23 cellular contexts compared by ENCODE assay signal in genomic region chr20:504632-505075, GRCh38. TPM values are rescaled to one million over a fixed set of nuclear protein-coding genes. Genes with fewer than 3 reads are reported as not detected.
A peak's percentile ranks its signal among the peaks of the same experiment; 100 is the strongest.
DNase-seq lines count a peak whose midpoint lies in the region; ATAC-seq and TF ChIP-seq lines count a peak whose summit lies in the region.
"Had no signal": no experiment of that assay in that cellular context is flagged by ENCODE, and none has a peak within 500 bp of the region (broad histone marks: within the 10 kb centered on the region; RNA-seq: fewer than 3 reads in every experiment).

No MANE protein-coding gene starts in this region.

- H3K27me3 ChIP-seq in right lobe of liver, result no peaks in the 10 kb centered on the region
- H3K27me3 ChIP-seq: BLaER1 treated with 17β-estradiol and CSF1 and Interleukin-3, amounts not matched to agents 10 nM and 100 nM had no signal

- H3K27ac ChIP-seq in C4-2B (peak overlapping the region; percentile 40; the same call in 1 of the 2 replicates), right lobe of liver (no peak overlapping the region)
- H3K27ac ChIP-seq: BLaER1 treated with 17β-estradiol and CSF1 and Interleukin-3, amounts not matched to agents 10 nM and 100 nM had no signal

- peak overlapping the region; percentile 25 for H3K27ac Mint-ChIP-seq in glutamatergic neuron (ENCODE audit: unreplicated experiment)
- H3K27ac Mint-ChIP-seq: CD8-positive, alpha-beta T cell had no signal

- no peaks in the 10 kb centered on the region for H3K36me3 Mint-ChIP-seq in glutamatergic neuron (ENCODE audit: unreplicated experiment)

- no peak for TF ChIP-seq CTCF in C4-2B (conservative IDR thresholded peaks at IDR 0.05)
- no peak for TF ChIP-seq CTCF in glutamatergic neuron (IDR thresholded peaks at IDR 0.05; ENCODE audit: partially characterized antibody, unreplicated experiment)
- TF ChIP-seq CTCF in right lobe of liver (IDR thresholded peaks at IDR 0.05), result no peak

- no peak overlapping the region for H3K4me3 ChIP-seq in right lobe of liver
- H3K4me3 ChIP-seq: BLaER1 treated with 17β-estradiol and CSF1 and Interleukin-3, amounts not matched to agents 10 nM and 100 nM; K562 had no signal

- no peaks in the 10 kb centered on the region for H3K9me3 Mint-ChIP-seq in glutamatergic neuron (ENCODE audit: unreplicated experiment)
- H3K9me3 Mint-ChIP-seq: CD8-positive, alpha-beta T cell had no signal

- H3K27me3 Mint-ChIP-seq in glutamatergic neuron (ENCODE audit: unreplicated experiment), result peaks cover under 1% of the 10 kb centered on the region

- no peak overlapping the region for H3K4me3 Mint-ChIP-seq in glutamatergic neuron (ENCODE audit: unreplicated experiment)
- H3K4me3 Mint-ChIP-seq: CD8-positive, alpha-beta T cell had no signal

- DNase-seq in SK-MEL-5 (ENCODE audit: low read depth, low spot score), result peak; percentile 77
- no peak for DNase-seq in glutamatergic neuron
- no peak for DNase-seq in right lobe of liver
- DNase-seq in NCI-H748 (lab: John Stamatoyannopoulos, UW; ENCODE audit: unreplicated experiment), result no peak
- DNase-seq in HuH-7.5 (ENCODE audit: low spot score), result no peak
- no peak for DNase-seq in NAMALWA (ENCODE audit: low spot score)
- DNase-seq: 8988T; Calu3; CD8-positive, alpha-beta T cell; DMS153; NCI-H1105; NCI-H146; NCI-H2029; NCI-H2227 treated with DMSO at 0.1 percent for 48 hours; NCI-H510A; NCI-H774; NK-92 treated with Interleukin-12 subunit alpha and Interleukin-12 subunit beta, amount 100 ng/mL, for 24 hours; SIG-M5 had no signal

- peaks cover 4 to 40% (median 15%) of the 10 kb centered on the region in 4 donors for H3K36me3 ChIP-seq in right lobe of liver

- 40% methylated on average over 3 of the region's 3 CpGs for WGBS in right lobe of liver (ENCODE audit: insufficient coverage, low coverage, low lambda C conversion rate, missing lambda C conversion rate)

- H3K9me3 ChIP-seq in right lobe of liver, result no peaks in the 10 kb centered on the region
- H3K9me3 ChIP-seq: BLaER1 treated with 17β-estradiol and CSF1 and Interleukin-3, amounts not matched to agents 10 nM and 100 nM had no signal

- ATAC-seq in right lobe of liver, result peak; percentile 64 to 79 (median 72)
- ATAC-seq: CD8-positive, alpha-beta T cell; K562; Panc1; SK-N-SH treated with all-trans-retinoic acid at 6 μM for 48 hours had no signal

- intact Hi-C loops in right lobe of liver (cut with DNase I), result no loop called here

- peaks cover 2% of the 10 kb centered on the region for H3K4me1 Mint-ChIP-seq in glutamatergic neuron (ENCODE audit: low read depth, unreplicated experiment)

- TF ChIP-seq POLR2A in right lobe of liver (IDR thresholded peaks at IDR 0.05), result no peak

- in situ Hi-C loops in SK-MEL-5 (cut with HindIII; ENCODE audit: low pct_unique_long_range_greater_than_20kb, low sequenced_read_pairs), result no loop called here

- peaks cover 0 to 24% (median 7%) of the 10 kb centered on the region in 4 donors for H3K4me1 ChIP-seq in right lobe of liver

RNA-seq across cellular contexts. Expression of gene CSNK2A1, which starts 38.9 kb away (rescaled TPM):
- 168 and 179 TPM in 2 replicates for total RNA-seq in SK-MEL-5 (2014; rRNA removed; shearing (Covaris generic))
- 157 and 159 TPM in 2 replicates for polyA plus RNA-seq in SK-MEL-5 (2015; cell fraction: cytosol; rRNA removed)
- polyA plus RNA-seq in SK-MEL-5 (2015; cell fraction: nucleus; rRNA removed), result 78.6 and 79.7 TPM in 2 replicates
- total RNA-seq in glutamatergic neuron (ENCODE audit: unreplicated experiment) (214 TPM), right lobe of liver (10 to 100 TPM; 30.4 to 62.6 (median 37.1) TPM)

RNA-seq across cellular contexts. Expression of gene TBC1D20, which starts 42.3 kb away (rescaled TPM):
- total RNA-seq in SK-MEL-5 (2014; rRNA removed; shearing (Covaris generic)), result 62.5 and 63.0 TPM in 2 replicates
- 82.6 and 95.7 TPM in 2 replicates for polyA plus RNA-seq in SK-MEL-5 (2015; cell fraction: cytosol; rRNA removed)
- 94.4 and 114 TPM in 2 replicates for polyA plus RNA-seq in SK-MEL-5 (2015; cell fraction: nucleus; rRNA removed)
- 39.6 TPM for total RNA-seq in glutamatergic neuron (ENCODE audit: unreplicated experiment)
- total RNA-seq in right lobe of liver, result 10 to 100 TPM; 10.8 to 21.4 (median 13.9) TPM
